ENCODE assay signal across 1 cellular context in the genomic region with DNA sequence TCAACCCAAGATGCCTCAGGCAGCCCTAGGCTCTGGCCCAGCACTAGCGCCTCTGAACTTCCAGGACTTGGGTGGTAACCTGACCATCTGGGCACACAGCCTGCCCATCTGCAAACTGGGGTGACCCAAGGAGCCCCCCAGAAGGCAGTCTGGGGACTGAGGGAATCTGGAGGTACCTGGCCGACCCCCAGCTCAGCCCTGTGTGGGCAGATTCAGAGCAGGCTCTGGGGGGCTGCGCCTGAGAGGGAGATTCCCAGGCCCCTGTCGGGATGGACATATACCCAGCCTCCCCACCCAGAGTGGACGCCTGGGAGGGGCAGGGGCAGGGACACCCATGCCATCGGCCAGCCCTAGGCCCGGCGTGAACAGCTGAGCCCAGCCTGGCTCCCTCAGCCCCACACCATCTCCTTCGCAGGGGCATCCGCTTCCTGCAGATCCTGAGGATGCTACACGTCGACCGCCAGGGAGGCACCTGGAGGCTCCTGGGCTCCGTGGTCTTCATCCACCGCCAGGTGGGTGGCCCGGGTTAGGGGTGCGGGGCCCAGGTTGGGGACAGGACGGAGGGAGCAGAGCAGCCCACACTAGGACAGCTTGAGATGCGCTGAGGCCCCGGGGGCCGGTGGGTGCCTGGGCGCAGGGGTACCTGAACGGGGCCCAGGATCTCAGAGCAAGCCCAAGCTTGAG.
TF ChIP-seq lines count a peak whose summit lies in the region.

No MANE protein-coding gene starts in this region.

TF ChIP-seq in HepG2, 621 proteins besides CTCF, POLR2A, EP300 and RAD21 (continued from another document):
- TF ChIP-seq ZBTB46 (CRISPR knock-in tag; IDR thresholded peaks at IDR 0.05; ENCODE audit: borderline replicate concordance) (no peak), STAT6 (CRISPR knock-in tag; IDR thresholded peaks at IDR 0.05; ENCODE audit: borderline replicate concordance) (no peak), ZNF781 (CRISPR knock-in tag; IDR thresholded peaks at IDR 0.05; ENCODE audit: borderline replicate concordance, not compliant biosample characterization) (no peak), SKI (IDR thresholded peaks at IDR 0.05; ENCODE audit: partially characterized antibody) (no peak), ZNF260 (CRISPR knock-in tag; IDR thresholded peaks at IDR 0.05; ENCODE audit: borderline replicate concordance, low read depth) (no peak)
